In the genomic region with DNA sequence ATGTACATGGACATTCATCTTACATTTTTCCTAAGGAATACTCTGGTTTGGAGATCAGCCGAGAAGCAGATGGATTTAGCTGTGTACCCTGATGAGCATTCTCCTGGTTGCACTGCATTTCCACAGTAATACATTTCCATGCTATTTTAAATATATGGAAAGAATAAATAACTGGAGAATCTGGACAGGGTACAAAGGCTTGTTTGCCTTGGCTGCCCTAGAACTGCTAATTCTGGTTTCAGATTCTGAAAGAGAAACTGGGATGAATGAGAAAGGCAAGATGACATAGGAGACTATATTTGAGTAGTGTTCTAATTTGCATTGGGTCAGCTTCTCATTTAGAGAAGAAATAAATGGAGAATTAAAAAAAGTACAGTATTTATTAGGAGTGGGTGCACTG, we compare ENCODE assay signal across 15 cellular contexts.
"Had no signal": no experiment of that assay in that cellular context is flagged by ENCODE, and none has a peak within 500 bp of the region (broad histone marks: within the 10 kb centered on the region; RNA-seq: fewer than 3 reads in every experiment).

No MANE protein-coding gene starts in this region.

- H3K27ac Mint-ChIP-seq: activated naive CD4-positive, alpha-beta T cell treated with anti-CD3 and anti-CD28 coated beads, Interleukin-2, amount 10 ng/mL, durations not matched to agents 7 days and 5 days; activated T-helper 2 cell treated with anti-CD3 and anti-CD28 coated beads, Interferon-gamma antibody, Interleukin-2, Interleukin-4, amounts not matched to agents 10 μg/mL and 5 μg/mL and 100 μg/mL, durations not matched to agents 14 hours and 24 hours and 36 hours; memory B cell; natural killer cell treated with Interleukin-12 subunit alpha and Interleukin-12 subunit beta and Interleukin-15 and Interleukin-18, amount 100 ng/mL, for 72 hours had no signal

- ATAC-seq: natural killer cell treated with Interleukin-12 subunit alpha and Interleukin-12 subunit beta and Interleukin-15 and Interleukin-18, amount 100 ng/mL, for 72 hours; upper lobe of right lung had no signal

- H3K27ac ChIP-seq: dorsolateral prefrontal cortex, left ventricle myocardium inferior, stomach, testis, upper lobe of right lung had no signal

- H3K27me3 ChIP-seq: dorsolateral prefrontal cortex, stomach, testis, upper lobe of right lung had no signal

- H3K9me3 ChIP-seq: left ventricle myocardium inferior, stomach, testis, upper lobe of right lung had no signal

- H3K4me3 Mint-ChIP-seq: activated naive CD4-positive, alpha-beta T cell treated with anti-CD3 and anti-CD28 coated beads, Interleukin-2, amount 10 ng/mL, durations not matched to agents 7 days and 5 days; memory B cell; natural killer cell treated with Interleukin-12 subunit alpha and Interleukin-12 subunit beta and Interleukin-15 and Interleukin-18, amount 100 ng/mL, for 72 hours had no signal

- DNase-seq: activated CD4-positive, alpha-beta T cell treated with anti-CD3 and anti-CD28 coated beads, Interleukin-2, amount 50 U/mL, for 48 hours; activated naive CD4-positive, alpha-beta T cell treated with anti-CD3 and anti-CD28 coated beads, Interleukin-2, amount 10 ng/mL, durations not matched to agents 7 days and 5 days; dorsolateral prefrontal cortex; erythroblast; hippocampal formation; left ventricle myocardium inferior; right cardiac atrium; stomach; testis; upper lobe of right lung had no signal

- H3K9me3 Mint-ChIP-seq: activated naive CD4-positive, alpha-beta T cell treated with anti-CD3 and anti-CD28 coated beads, Interleukin-2, amount 10 ng/mL, durations not matched to agents 7 days and 5 days; activated T-helper 2 cell treated with anti-CD3 and anti-CD28 coated beads, Interferon-gamma antibody, Interleukin-2, Interleukin-4, amounts not matched to agents 10 μg/mL and 5 μg/mL and 100 μg/mL, durations not matched to agents 14 hours and 24 hours and 36 hours; memory B cell; natural killer cell treated with Interleukin-12 subunit alpha and Interleukin-12 subunit beta and Interleukin-15 and Interleukin-18, amount 100 ng/mL, for 72 hours had no signal

- H3K36me3 Mint-ChIP-seq: activated naive CD4-positive, alpha-beta T cell treated with anti-CD3 and anti-CD28 coated beads, Interleukin-2, amount 10 ng/mL, durations not matched to agents 7 days and 5 days; natural killer cell treated with Interleukin-12 subunit alpha and Interleukin-12 subunit beta and Interleukin-15 and Interleukin-18, amount 100 ng/mL, for 72 hours had no signal

- H3K4me1 ChIP-seq: left ventricle myocardium inferior, testis, upper lobe of right lung had no signal

- H3K4me1 Mint-ChIP-seq: activated naive CD4-positive, alpha-beta T cell treated with anti-CD3 and anti-CD28 coated beads, Interleukin-2, amount 10 ng/mL, durations not matched to agents 7 days and 5 days had no signal

- FAIRE-seq: astrocyte, keratinocyte had no signal

- H3K4me3 ChIP-seq: dorsolateral prefrontal cortex, left ventricle myocardium inferior, stomach, testis, upper lobe of right lung had no signal

- H3K27me3 Mint-ChIP-seq: activated naive CD4-positive, alpha-beta T cell treated with anti-CD3 and anti-CD28 coated beads, Interleukin-2, amount 10 ng/mL, durations not matched to agents 7 days and 5 days; memory B cell; natural killer cell treated with Interleukin-12 subunit alpha and Interleukin-12 subunit beta and Interleukin-15 and Interleukin-18, amount 100 ng/mL, for 72 hours had no signal

- H3K36me3 ChIP-seq: left ventricle myocardium inferior, stomach, upper lobe of right lung had no signal
